In the genomic region with DNA sequence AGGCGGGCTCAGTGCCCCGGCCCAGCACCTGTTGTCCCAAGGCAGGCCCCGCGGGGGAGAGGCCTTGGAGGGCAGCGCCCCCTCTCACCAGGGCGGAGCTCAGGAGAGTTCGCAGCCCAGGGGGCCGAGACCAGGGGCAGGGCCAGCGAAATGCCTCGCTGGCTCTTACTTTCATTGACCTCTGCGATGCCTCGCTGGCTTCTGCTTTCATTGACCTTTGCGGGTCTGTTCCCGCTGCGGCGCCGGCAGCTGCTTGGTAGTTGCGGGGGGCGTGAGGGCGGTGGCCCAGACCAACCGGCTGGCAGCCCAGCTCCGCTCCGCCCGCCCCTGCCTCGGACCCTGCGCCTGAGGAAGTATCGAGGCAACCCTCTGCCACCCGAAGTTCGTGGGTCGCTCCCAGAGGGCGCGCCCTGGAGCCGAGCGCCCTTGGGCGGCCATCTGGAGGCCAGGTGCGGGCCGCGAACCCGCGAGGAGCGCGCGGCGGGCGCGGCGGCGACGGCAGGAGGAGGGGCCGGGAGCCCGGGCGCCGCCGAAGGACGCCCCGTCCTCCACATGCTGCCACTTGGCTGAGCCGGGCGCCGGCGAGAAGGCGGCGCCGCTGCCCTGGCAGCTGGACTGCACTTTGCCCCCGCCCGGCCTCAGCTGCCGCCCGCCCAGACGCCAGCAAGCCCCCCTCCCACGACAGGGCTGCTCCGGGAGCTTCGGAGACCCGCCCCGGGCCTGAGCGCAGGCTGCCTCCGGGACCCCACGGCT, we compare ENCODE assay signal across 8 cellular contexts.
DNase-seq lines count a peak whose midpoint lies in the region; ATAC-seq and TF ChIP-seq lines count a peak whose summit lies in the region.

No MANE protein-coding gene starts in this region.

- peak; percentile 57 for TF ChIP-seq CTCF in parathyroid adenoma (IDR thresholded peaks at IDR 0.05)

- peak overlapping the region; percentile 54 for H3K4me3 ChIP-seq in parathyroid adenoma (ENCODE audit: low read depth, low read length)

- peak; percentile 85 for DNase-seq in AG20443 (ENCODE audit: low spot score)
- DNase-seq in NCI-H2171 (lab: John Stamatoyannopoulos, UW): peak; percentile 22
- DNase-seq in activated naive CD4-positive, alpha-beta T cell treated with anti-CD3 and anti-CD28 coated beads, Interleukin-2, amount 50 U/mL, for 72 hours (ENCODE audit: low spot score in 2 of 2): peak; percentile 31 to 55
- DNase-seq in left ventricle myocardium superior: peak; percentile 87
- no peak for DNase-seq in KG1 (lab: John Stamatoyannopoulos, UW)

- H3K4me1 ChIP-seq in parathyroid adenoma: peaks cover 5% of the 10 kb centered on the region

- H2AFZ ChIP-seq in parathyroid adenoma: peak overlapping the region; percentile 98

- H3K27ac ChIP-seq in parathyroid adenoma: peak overlapping the region; percentile 65

- no peaks in the 10 kb centered on the region for H3K9me3 Mint-ChIP-seq in activated naive CD4-positive, alpha-beta T cell treated with anti-CD3 and anti-CD28 coated beads, Interleukin-2, amount 50 U/mL, for 72 hours

- peak; percentile 81 for ATAC-seq in GM18505 (IDR thresholded peaks at IDR 0.05; ENCODE audit: unreplicated experiment)
- ATAC-seq in HG02798 (IDR thresholded peaks at IDR 0.05; ENCODE audit: poor library complexity, unreplicated experiment): peak; percentile 88
- ATAC-seq in activated naive CD4-positive, alpha-beta T cell treated with anti-CD3 and anti-CD28 coated beads, Interleukin-2, amount 50 U/mL, for 72 hours: peak; percentile 74 to 79
- peak; percentile 92 for ATAC-seq in left ventricle myocardium superior

- peak overlapping the region; percentile 79 for H3K4me2 ChIP-seq in parathyroid adenoma (ENCODE audit: low read length)

- peak; percentile 37 for TF ChIP-seq POLR2A in GM18505 (IDR thresholded peaks at IDR 0.05; ENCODE audit: borderline replicate concordance, extremely low read depth, insufficient read depth, insufficient read length)

- peaks cover 0 to 6% of the 10 kb centered on the region in 2 donors for H3K36me3 Mint-ChIP-seq in activated naive CD4-positive, alpha-beta T cell treated with anti-CD3 and anti-CD28 coated beads, Interleukin-2, amount 50 U/mL, for 72 hours

- intact Hi-C loops in left ventricle myocardium superior (cut with micrococcal nuclease): no loop called here

- H3K79me2 ChIP-seq in parathyroid adenoma: no peaks in the 10 kb centered on the region

- no peak overlapping the region for H3K27ac Mint-ChIP-seq in activated naive CD4-positive, alpha-beta T cell treated with anti-CD3 and anti-CD28 coated beads, Interleukin-2, amount 50 U/mL, for 72 hours

- H3K36me3 ChIP-seq in parathyroid adenoma (ENCODE audit: control insufficient read depth, insufficient read depth, low read length): no peaks in the 10 kb centered on the region

- H3K27me3 ChIP-seq in parathyroid adenoma (ENCODE audit: control insufficient read depth, insufficient read depth, low read length): no peaks in the 10 kb centered on the region

- peak overlapping the region; percentile 31 for H3K9ac ChIP-seq in parathyroid adenoma

- H3K9me3 ChIP-seq in parathyroid adenoma (ENCODE audit: control insufficient read depth, low read length): no peaks in the 10 kb centered on the region
